ENCODE assay signal across 21 cellular contexts in genomic region chr11:35515224-35515623, GRCh38. TPM values are rescaled to one million over a fixed set of nuclear protein-coding genes. Genes with fewer than 3 reads are reported as not detected.
DNase-seq lines count a peak whose midpoint lies in the region; ATAC-seq, FAIRE-seq and TF ChIP-seq lines count a peak whose summit lies in the region.
"Had no signal": no experiment of that assay in that cellular context is flagged by ENCODE, and none has a peak within 500 bp of the region (broad histone marks: within the 10 kb centered on the region; RNA-seq: fewer than 3 reads in every experiment).

No MANE protein-coding gene starts in this region.

- H3K4me1 Mint-ChIP-seq in MCF 10A (ENCODE audit: insufficient read depth, unreplicated experiment): peaks cover 6% of the 10 kb centered on the region
- H3K4me1 Mint-ChIP-seq: activated CD4-positive, alpha-beta T cell treated with anti-CD3 and anti-CD28 coated beads for 36 hours; stimulated activated effector memory CD8-positive, alpha-beta T cell treated with anti-CD3 and anti-CD28 coated beads, Interleukin-12 subunit alpha, Interleukin-12 subunit beta, amount 100 ng/mL, for 72 hours had no signal

- no peak overlapping the region for H3K4me3 Mint-ChIP-seq in MCF 10A (ENCODE audit: unreplicated experiment)
- H3K4me3 Mint-ChIP-seq: activated CD4-positive, alpha-beta T cell treated with anti-CD3 and anti-CD28 coated beads for 36 hours; neural progenitor cell; stimulated activated effector memory CD8-positive, alpha-beta T cell treated with anti-CD3 and anti-CD28 coated beads, Interleukin-12 subunit alpha, Interleukin-12 subunit beta, amount 100 ng/mL, for 72 hours had no signal

- peak overlapping the region; percentile 22 for H3K27ac ChIP-seq in AG04450 (ENCODE audit: low read depth, low read length)
- H3K27ac ChIP-seq: A549, neural progenitor cell, upper lobe of left lung had no signal

- H3K4me3 ChIP-seq in AG04450 (ENCODE audit: low read depth, low read length) (no peak overlapping the region), foreskin fibroblast (ENCODE audit: low read depth in 1 of 2, low read length in 2 of 2) (no peak overlapping the region)
- H3K4me3 ChIP-seq: A549, K562, neural progenitor cell, upper lobe of left lung had no signal

- no peak overlapping the region for H3K27ac Mint-ChIP-seq in MCF 10A (ENCODE audit: low read depth, unreplicated experiment)
- H3K27ac Mint-ChIP-seq: activated CD4-positive, alpha-beta T cell treated with anti-CD3 and anti-CD28 coated beads for 36 hours; neural progenitor cell; stimulated activated effector memory CD8-positive, alpha-beta T cell treated with anti-CD3 and anti-CD28 coated beads, Interleukin-12 subunit alpha, Interleukin-12 subunit beta, amount 100 ng/mL, for 72 hours had no signal

- intact Hi-C loops in MCF 10A (cut with micrococcal nuclease): no loop called here

- FAIRE-seq in HTR-8/SVneo (lab: Jason Lieb, UNC): peak; percentile 46
- FAIRE-seq: A549, G401.6, K562 had no signal

- H3K27me3 Mint-ChIP-seq in MCF 10A (ENCODE audit: insufficient read depth, unreplicated experiment): no peaks in the 10 kb centered on the region

- BruUV-seq in MCF 10A (replicated peaks; lab: Mats Ljungman, UMichigan): no TSS peak

- H3K9me3 ChIP-seq in AG04450 (ENCODE audit: control insufficient read depth, insufficient read depth, low read length): no peaks in the 10 kb centered on the region
- H3K9me3 ChIP-seq: A549, upper lobe of left lung had no signal

- no peaks in the 10 kb centered on the region for H3K27me3 ChIP-seq in AG04450 (ENCODE audit: control insufficient read depth, insufficient read depth, low read length)
- H3K27me3 ChIP-seq: neural progenitor cell, upper lobe of left lung had no signal

- H3K9me3 Mint-ChIP-seq in MCF 10A (ENCODE audit: unreplicated experiment): no peaks in the 10 kb centered on the region
- H3K9me3 Mint-ChIP-seq: stimulated activated effector memory CD8-positive, alpha-beta T cell treated with anti-CD3 and anti-CD28 coated beads, Interleukin-12 subunit alpha, Interleukin-12 subunit beta, amount 100 ng/mL, for 72 hours had no signal

- POLR2A ChIA-PET in AG04450 (lab: Yijun Ruan, JAX) (interaction anchor here (0.5 to 1.1 kb wide), 5 partner anchors 10 to 771 kb away, joined by 4 to 5 read pairs (median 4); partner anchors contain the start of gene PAMR1), MCF 10A (lab: Yijun Ruan, JAX) (interaction anchor here (1.0 to 1.4 kb wide), 4 partner anchors 9 to 103 kb away, joined by 3 to 5 read pairs (median 4); partner anchors contain the start of gene FJX1)

- DNase-seq in AG04450 (ENCODE audit: low read depth, low spot score) (peak; percentile 73), HTR-8/SVneo (ENCODE audit: insufficient read length, low spot score) (no peak), MCF 10A (ENCODE audit: unreplicated experiment) (peak; percentile 68), foreskin fibroblast (peak; percentile 81 to 91), NCI-H1048 (lab: John Stamatoyannopoulos, UW) (no peak)
- DNase-seq in stimulated activated CD4-positive, alpha-beta T cell treated with anti-CD3 and anti-CD28 coated beads, Interleukin-12 subunit alpha, Interleukin-12 subunit beta, amount 100 ng/mL, for 4 hours: no peak
- DNase-seq: activated CD4-positive, alpha-beta T cell treated with anti-CD3 and anti-CD28 coated beads for 36 hours; activated naive CD4-positive, alpha-beta T cell treated with Interleukin-2 at 50 U/mL for 16 hours; caudate nucleus; effector memory CD4-positive, alpha-beta T cell; NK-92 treated with Interleukin-12 subunit alpha and Interleukin-12 subunit beta, amount 100 ng/mL, for 24 hours; SHP77; upper lobe of left lung had no signal

- CTCF ChIA-PET in AG04450 (lab: Charles Lee) (interaction anchor here (1.0 to 1.8 kb wide), 5 partner anchors 28 to 527 kb away, joined by 3 to 9 read pairs (median 6); no protein-coding TSS in a partner anchor), MCF 10A (lab: Yijun Ruan, JAX) (interaction anchor here (0.6 to 1.5 kb wide), 4 partner anchors 26 to 752 kb away, joined by 3 to 4 read pairs (median 4); no protein-coding TSS in a partner anchor)

- TF ChIP-seq CTCF in AG04450 (IDR thresholded peaks at IDR 0.05; ENCODE audit: low read depth, low read length) (no peak), MCF 10A (IDR thresholded peaks at IDR 0.05; ENCODE audit: unreplicated experiment) (no peak), foreskin fibroblast (IDR thresholded peaks at IDR 0.05; ENCODE audit: low read depth, low read length) (no peak)

- ATAC-seq in GM19351 (IDR thresholded peaks at IDR 0.05; ENCODE audit: unreplicated experiment): no peak
- no peak for ATAC-seq in HG03039 (IDR thresholded peaks at IDR 0.05; ENCODE audit: unreplicated experiment)
- ATAC-seq: A549; activated CD4-positive, alpha-beta T cell treated with anti-CD3 and anti-CD28 coated beads for 36 hours; K562; sciatic nerve; stimulated activated effector memory CD8-positive, alpha-beta T cell treated with anti-CD3 and anti-CD28 coated beads, Interleukin-12 subunit alpha, Interleukin-12 subunit beta, amount 100 ng/mL, for 72 hours had no signal

- H3K36me3 Mint-ChIP-seq in MCF 10A (ENCODE audit: insufficient read depth, unreplicated experiment): no peaks in the 10 kb centered on the region
- H3K36me3 Mint-ChIP-seq: neural progenitor cell; stimulated activated effector memory CD8-positive, alpha-beta T cell treated with anti-CD3 and anti-CD28 coated beads, Interleukin-12 subunit alpha, Interleukin-12 subunit beta, amount 100 ng/mL, for 72 hours had no signal

RNA-seq across cellular contexts. Expression of gene PAMR1, which starts 10.2 kb away (rescaled TPM):
- 215 and 247 TPM in 2 replicates for polyA plus RNA-seq in AG04450 (2011; rRNA removed)
- polyA minus RNA-seq in AG04450 (2011; rRNA and poly(A)+ RNA removed): 171 and 216 TPM in 2 replicates
- total RNA-seq in MCF 10A (2022): 0.51 TPM in 1 of 2 replicates, not detected in the other
- total RNA-seq: activated CD4-positive, alpha-beta T cell treated with anti-CD3 and anti-CD28 coated beads for 36 hours; K562 had no signal
- polyA plus RNA-seq: A549, K562 had no signal

Comparison
In these comparisons a context has a peak if more than half of its experiments do, and no peak if none do; other contexts are left out.
1. DNase-seq: peak in AG04450 (single experiment), MCF 10A (single experiment) and foreskin fibroblast (2 of 2); none in HTR-8/SVneo (single experiment), stimulated activated CD4-positive, alpha-beta T cell treated with anti-CD3 and anti-CD28 coated beads, Interleukin-12 subunit alpha, Interleukin-12 subunit beta, amount 100 ng/mL, for 4 hours (single experiment) and NCI-H1048 (single experiment).